In the genomic region with DNA sequence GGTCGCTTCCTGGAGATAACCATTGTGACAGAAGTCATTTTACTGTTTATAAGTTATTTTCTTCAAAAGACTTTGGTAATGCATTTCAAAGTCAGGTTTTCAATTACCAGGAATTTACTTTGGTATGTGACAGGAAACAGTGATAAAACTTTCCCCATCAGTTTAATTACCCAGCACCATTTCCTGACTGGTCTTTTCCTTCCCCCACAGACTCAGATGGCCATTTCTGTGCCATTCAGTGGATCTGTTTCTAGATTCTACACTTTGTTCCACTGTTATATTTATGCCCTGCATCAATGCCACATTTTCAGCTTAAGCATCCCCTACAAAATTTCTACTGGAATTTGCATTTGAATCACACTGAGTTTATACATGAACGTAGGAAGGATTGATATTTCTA, we compare ENCODE assay signal across 1 cellular context.
TF ChIP-seq lines count a peak whose summit lies in the region.

No MANE protein-coding gene starts in this region.

TF ChIP-seq in GM23338, 12 proteins besides CTCF, POLR2A, EP300 and RAD21 (continued from another document):
- TF ChIP-seq, protein P1, sequence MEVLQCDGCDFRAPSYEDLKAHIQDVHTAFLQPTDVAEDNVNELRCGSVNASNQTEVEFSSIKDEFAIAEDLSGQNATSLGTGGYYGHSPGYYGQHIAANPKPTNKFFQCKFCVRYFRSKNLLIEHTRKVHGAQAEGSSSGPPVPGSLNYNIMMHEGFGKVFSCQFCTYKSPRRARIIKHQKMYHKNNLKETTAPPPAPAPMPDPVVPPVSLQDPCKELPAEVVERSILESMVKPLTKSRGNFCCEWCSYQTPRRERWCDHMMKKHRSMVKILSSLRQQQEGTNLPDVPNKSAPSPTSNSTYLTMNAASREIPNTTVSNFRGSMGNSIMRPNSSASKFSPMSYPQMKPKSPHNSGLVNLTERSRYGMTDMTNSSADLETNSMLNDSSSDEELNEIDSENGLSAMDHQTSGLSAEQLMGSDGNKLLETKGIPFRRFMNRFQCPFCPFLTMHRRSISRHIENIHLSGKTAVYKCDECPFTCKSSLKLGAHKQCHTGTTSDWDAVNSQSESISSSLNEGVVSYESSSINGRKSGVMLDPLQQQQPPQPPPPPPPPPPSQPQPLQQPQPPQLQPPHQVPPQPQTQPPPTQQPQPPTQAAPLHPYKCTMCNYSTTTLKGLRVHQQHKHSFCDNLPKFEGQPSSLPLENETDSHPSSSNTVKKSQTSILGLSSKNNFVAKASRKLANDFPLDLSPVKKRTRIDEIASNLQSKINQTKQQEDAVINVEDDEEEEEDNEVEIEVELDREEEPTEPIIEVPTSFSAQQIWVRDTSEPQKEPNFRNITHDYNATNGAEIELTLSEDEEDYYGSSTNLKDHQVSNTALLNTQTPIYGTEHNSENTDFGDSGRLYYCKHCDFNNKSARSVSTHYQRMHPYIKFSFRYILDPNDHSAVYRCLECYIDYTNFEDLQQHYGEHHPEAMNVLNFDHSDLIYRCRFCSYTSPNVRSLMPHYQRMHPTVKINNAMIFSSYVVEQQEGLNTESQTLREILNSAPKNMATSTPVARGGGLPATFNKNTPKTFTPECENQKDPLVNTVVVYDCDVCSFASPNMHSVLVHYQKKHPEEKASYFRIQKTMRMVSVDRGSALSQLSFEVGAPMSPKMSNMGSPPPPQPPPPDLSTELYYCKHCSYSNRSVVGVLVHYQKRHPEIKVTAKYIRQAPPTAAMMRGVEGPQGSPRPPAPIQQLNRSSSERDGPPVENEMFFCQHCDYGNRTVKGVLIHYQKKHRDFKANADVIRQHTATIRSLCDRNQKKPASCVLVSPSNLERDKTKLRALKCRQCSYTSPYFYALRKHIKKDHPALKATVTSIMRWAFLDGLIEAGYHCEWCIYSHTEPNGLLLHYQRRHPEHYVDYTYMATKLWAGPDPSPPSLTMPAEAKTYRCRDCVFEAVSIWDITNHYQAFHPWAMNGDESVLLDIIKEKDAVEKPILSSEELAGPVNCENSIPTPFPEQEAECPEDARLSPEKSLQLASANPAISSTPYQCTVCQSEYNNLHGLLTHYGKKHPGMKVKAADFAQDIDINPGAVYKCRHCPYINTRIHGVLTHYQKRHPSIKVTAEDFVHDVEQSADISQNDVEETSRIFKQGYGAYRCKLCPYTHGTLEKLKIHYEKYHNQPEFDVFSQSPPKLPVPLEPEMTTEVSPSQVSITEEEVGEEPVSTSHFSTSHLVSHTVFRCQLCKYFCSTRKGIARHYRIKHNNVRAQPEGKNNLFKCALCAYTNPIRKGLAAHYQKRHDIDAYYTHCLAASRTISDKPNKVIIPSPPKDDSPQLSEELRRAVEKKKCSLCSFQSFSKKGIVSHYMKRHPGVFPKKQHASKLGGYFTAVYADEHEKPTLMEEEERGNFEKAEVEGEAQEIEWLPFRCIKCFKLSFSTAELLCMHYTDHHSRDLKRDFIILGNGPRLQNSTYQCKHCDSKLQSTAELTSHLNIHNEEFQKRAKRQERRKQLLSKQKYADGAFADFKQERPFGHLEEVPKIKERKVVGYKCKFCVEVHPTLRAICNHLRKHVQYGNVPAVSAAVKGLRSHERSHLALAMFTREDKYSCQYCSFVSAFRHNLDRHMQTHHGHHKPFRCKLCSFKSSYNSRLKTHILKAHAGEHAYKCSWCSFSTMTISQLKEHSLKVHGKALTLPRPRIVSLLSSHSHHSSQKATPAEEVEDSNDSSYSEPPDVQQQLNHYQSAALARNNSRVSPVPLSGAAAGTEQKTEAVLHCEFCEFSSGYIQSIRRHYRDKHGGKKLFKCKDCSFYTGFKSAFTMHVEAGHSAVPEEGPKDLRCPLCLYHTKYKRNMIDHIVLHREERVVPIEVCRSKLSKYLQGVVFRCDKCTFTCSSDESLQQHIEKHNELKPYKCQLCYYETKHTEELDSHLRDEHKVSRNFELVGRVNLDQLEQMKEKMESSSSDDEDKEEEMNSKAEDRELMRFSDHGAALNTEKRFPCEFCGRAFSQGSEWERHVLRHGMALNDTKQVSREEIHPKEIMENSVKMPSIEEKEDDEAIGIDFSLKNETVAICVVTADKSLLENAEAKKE (CRISPR knock-in tag; IDR thresholded peaks at IDR 0.05): no peak
- no peak for TF ChIP-seq EZH2 (IDR thresholded peaks at IDR 0.05; ENCODE audit: low read depth, unreplicated experiment)
- no peak for TF ChIP-seq POLR2AphosphoS5 (IDR thresholded peaks at IDR 0.05; ENCODE audit: low read depth)
- TF ChIP-seq STAT1 (IDR thresholded peaks at IDR 0.05; ENCODE audit: unreplicated experiment): no peak
- no peak for TF ChIP-seq ZNF331 (CRISPR knock-in tag; IDR thresholded peaks at IDR 0.05; ENCODE audit: low read depth)
- TF ChIP-seq NANOG (IDR thresholded peaks at IDR 0.05; ENCODE audit: borderline replicate concordance): no peak
- no peak for TF ChIP-seq CREB1 (CRISPR knock-in tag; IDR thresholded peaks at IDR 0.05; ENCODE audit: low read depth)
- TF ChIP-seq, protein P2, sequence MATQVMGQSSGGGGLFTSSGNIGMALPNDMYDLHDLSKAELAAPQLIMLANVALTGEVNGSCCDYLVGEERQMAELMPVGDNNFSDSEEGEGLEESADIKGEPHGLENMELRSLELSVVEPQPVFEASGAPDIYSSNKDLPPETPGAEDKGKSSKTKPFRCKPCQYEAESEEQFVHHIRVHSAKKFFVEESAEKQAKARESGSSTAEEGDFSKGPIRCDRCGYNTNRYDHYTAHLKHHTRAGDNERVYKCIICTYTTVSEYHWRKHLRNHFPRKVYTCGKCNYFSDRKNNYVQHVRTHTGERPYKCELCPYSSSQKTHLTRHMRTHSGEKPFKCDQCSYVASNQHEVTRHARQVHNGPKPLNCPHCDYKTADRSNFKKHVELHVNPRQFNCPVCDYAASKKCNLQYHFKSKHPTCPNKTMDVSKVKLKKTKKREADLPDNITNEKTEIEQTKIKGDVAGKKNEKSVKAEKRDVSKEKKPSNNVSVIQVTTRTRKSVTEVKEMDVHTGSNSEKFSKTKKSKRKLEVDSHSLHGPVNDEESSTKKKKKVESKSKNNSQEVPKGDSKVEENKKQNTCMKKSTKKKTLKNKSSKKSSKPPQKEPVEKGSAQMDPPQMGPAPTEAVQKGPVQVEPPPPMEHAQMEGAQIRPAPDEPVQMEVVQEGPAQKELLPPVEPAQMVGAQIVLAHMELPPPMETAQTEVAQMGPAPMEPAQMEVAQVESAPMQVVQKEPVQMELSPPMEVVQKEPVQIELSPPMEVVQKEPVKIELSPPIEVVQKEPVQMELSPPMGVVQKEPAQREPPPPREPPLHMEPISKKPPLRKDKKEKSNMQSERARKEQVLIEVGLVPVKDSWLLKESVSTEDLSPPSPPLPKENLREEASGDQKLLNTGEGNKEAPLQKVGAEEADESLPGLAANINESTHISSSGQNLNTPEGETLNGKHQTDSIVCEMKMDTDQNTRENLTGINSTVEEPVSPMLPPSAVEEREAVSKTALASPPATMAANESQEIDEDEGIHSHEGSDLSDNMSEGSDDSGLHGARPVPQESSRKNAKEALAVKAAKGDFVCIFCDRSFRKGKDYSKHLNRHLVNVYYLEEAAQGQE (IDR thresholded peaks at IDR 0.05; ENCODE audit: unreplicated experiment): no peak
